Comparison of ENCODE assay signal across 22 cellular contexts in genomic region chr3:120554727-120555660, GRCh38. TPM values are rescaled to one million over a fixed set of nuclear protein-coding genes. Genes with fewer than 3 reads are reported as not detected.
DNase-seq lines count a peak whose midpoint lies in the region; ATAC-seq and TF ChIP-seq lines count a peak whose summit lies in the region.
"Had no signal": no experiment of that assay in that cellular context is flagged by ENCODE, and none has a peak within 500 bp of the region (broad histone marks: within the 10 kb centered on the region; RNA-seq: fewer than 3 reads in every experiment).

No MANE protein-coding gene starts in this region.

- no peak overlapping the region for H3K27ac Mint-ChIP-seq in MCF 10A (ENCODE audit: low read depth, unreplicated experiment)
- H3K27ac Mint-ChIP-seq: activated CD4-positive, alpha-beta memory T cell treated with anti-CD3 and anti-CD28 coated beads, Interleukin-2, amount 10 ng/mL, durations not matched to agents 7 days and 5 days; brain; CD4-positive, alpha-beta memory T cell; dendritic cell treated with granulocyte-macrophage colony-stimulating factor and Interleukin-4, amounts not matched to agents 40 ng/mL and 50 ng/mL, for 4 days; GM23338; memory B cell; natural killer cell had no signal

- BruUV-seq in MCF 10A (replicated peaks; lab: Mats Ljungman, UMichigan): no TSS peak

- H3K36me3 Mint-ChIP-seq in MCF 10A (ENCODE audit: insufficient read depth, unreplicated experiment): no peaks in the 10 kb centered on the region
- H3K36me3 Mint-ChIP-seq: brain; CD4-positive, alpha-beta memory T cell; memory B cell; natural killer cell had no signal

- POLR2A ChIA-PET in MCF 10A (lab: Yijun Ruan, JAX): no interaction called here

- TF ChIP-seq CTCF in fibroblast of the aortic adventitia (IDR thresholded peaks at IDR 0.05; ENCODE audit: insufficient read depth, low read length) (no peak), omental fat pad (IDR thresholded peaks at IDR 0.05) (no peak), MCF 10A (IDR thresholded peaks at IDR 0.05; ENCODE audit: unreplicated experiment) (no peak)

- ATAC-seq in omental fat pad (ENCODE audit: low FRiP score) (peak; percentile 14), sciatic nerve (no peak), HG03095 (IDR thresholded peaks at IDR 0.05; ENCODE audit: unreplicated experiment) (no peak), HG02588 (IDR thresholded peaks at IDR 0.05; ENCODE audit: unreplicated experiment) (no peak)
- ATAC-seq: GM23338, natural killer cell had no signal

- H3K27me3 Mint-ChIP-seq in MCF 10A (ENCODE audit: insufficient read depth, unreplicated experiment): no peaks in the 10 kb centered on the region
- H3K27me3 Mint-ChIP-seq: activated CD4-positive, alpha-beta memory T cell treated with anti-CD3 and anti-CD28 coated beads, Interleukin-2, amount 10 ng/mL, durations not matched to agents 7 days and 5 days; brain had no signal

- no peaks in the 10 kb centered on the region for H3K9me3 ChIP-seq in MG63
- H3K9me3 ChIP-seq: psoas muscle, upper lobe of right lung had no signal

- H3K36me3 ChIP-seq in MG63: no peaks in the 10 kb centered on the region
- H3K36me3 ChIP-seq: upper lobe of right lung had no signal

- peaks cover 15% of the 10 kb centered on the region for H3K4me1 Mint-ChIP-seq in MCF 10A (ENCODE audit: insufficient read depth, unreplicated experiment)

- intact Hi-C loops in MCF 10A (cut with micrococcal nuclease) (no loop called here), sciatic nerve (cut with DNase I) (no loop called here)

- CTCF ChIA-PET in MCF 10A (lab: Yijun Ruan, JAX): interaction anchor here (0.5 to 15.6 kb wide), 9 partner anchors 7 to 431 kb away, joined by 3 to 429 read pairs (median 4); no protein-coding TSS in a partner anchor

- H3K4me3 ChIP-seq in MG63 (no peak overlapping the region), fibroblast of the aortic adventitia (ENCODE audit: low read depth, low read length) (no peak overlapping the region)
- H3K4me3 ChIP-seq: GM23338, psoas muscle, upper lobe of right lung had no signal

- DNase-seq in AG08395 (ENCODE audit: low spot score) (peak; percentile 57), MG63 (peak; percentile 35), fibroblast of the aortic adventitia (ENCODE audit: low read depth) (peak; percentile 55), omental fat pad (ENCODE audit: low spot score) (no peak), MCF 10A (ENCODE audit: unreplicated experiment) (no peak), sciatic nerve (ENCODE audit: low spot score) (no peak)
- DNase-seq: activated CD4-positive, alpha-beta memory T cell treated with anti-CD3 and anti-CD28 coated beads, Interleukin-2, amount 10 ng/mL, durations not matched to agents 7 days and 5 days; activated naive CD4-positive, alpha-beta T cell treated with Interleukin-2 at 50 U/mL for 16 hours; activated T-cell treated with anti-CD3 and anti-CD28 coated beads, Interleukin-2, amount 50 U/mL, for 1 hour; CD4-positive, alpha-beta memory T cell; DMS79; natural killer cell; NCI-H226; stimulated activated naive CD4-positive, alpha-beta T cell; upper lobe of right lung had no signal

- no peaks in the 10 kb centered on the region for H3K9me3 Mint-ChIP-seq in MCF 10A (ENCODE audit: unreplicated experiment)
- H3K9me3 Mint-ChIP-seq: activated CD4-positive, alpha-beta memory T cell treated with anti-CD3 and anti-CD28 coated beads, Interleukin-2, amount 10 ng/mL, durations not matched to agents 7 days and 5 days; brain; CD4-positive, alpha-beta memory T cell; dendritic cell treated with granulocyte-macrophage colony-stimulating factor and Interleukin-4, amounts not matched to agents 40 ng/mL and 50 ng/mL, for 4 days; GM23338; memory B cell; natural killer cell had no signal

- H3K27me3 ChIP-seq in MG63: no peaks in the 10 kb centered on the region
- H3K27me3 ChIP-seq: upper lobe of right lung had no signal

- no peak overlapping the region for H3K4me3 Mint-ChIP-seq in MCF 10A (ENCODE audit: unreplicated experiment)
- H3K4me3 Mint-ChIP-seq: activated CD4-positive, alpha-beta memory T cell treated with anti-CD3 and anti-CD28 coated beads, Interleukin-2, amount 10 ng/mL, durations not matched to agents 7 days and 5 days; brain; CD4-positive, alpha-beta memory T cell; dendritic cell treated with granulocyte-macrophage colony-stimulating factor and Interleukin-4, amounts not matched to agents 40 ng/mL and 50 ng/mL, for 4 days; GM23338; memory B cell; natural killer cell had no signal

RNA-seq across cellular contexts. Expression of gene NDUFB4, which starts 41.1 kb away (rescaled TPM):
- 190 and 205 TPM in 2 replicates for total RNA-seq in MG63 (2014; rRNA removed; shearing (Covaris generic); ENCODE audit: low replicate concordance)
- total RNA-seq in fibroblast of the aortic adventitia (ENCODE audit: low replicate concordance): 5.6 and 64.1 TPM in 2 replicates
- 100 to 1,000 TPM in 1 of 4 donors, 10 to 100 TPM in 3; 54.9 to 109 (median 74.1) TPM for total RNA-seq in omental fat pad
- 96.1 and 113 TPM in 2 replicates for total RNA-seq in MCF 10A (2022)
- 84.7 TPM for total RNA-seq in sciatic nerve

Comparison
In these comparisons a context has a peak if more than half of its experiments do, and no peak if none do; other contexts are left out.
1. DNase-seq: peak in AG08395 (single experiment), MG63 (single experiment) and fibroblast of the aortic adventitia (single experiment); none in omental fat pad (single experiment), MCF 10A (single experiment) and sciatic nerve (single experiment).